18 cellular contexts compared by ENCODE assay signal in genomic region chr11:35676611-35676965, GRCh38. TPM values are rescaled to one million over a fixed set of nuclear protein-coding genes. Genes with fewer than 3 reads are reported as not detected.
A peak's percentile ranks its signal among the peaks of the same experiment; 100 is the strongest.
DNase-seq lines count a peak whose midpoint lies in the region; ATAC-seq, FAIRE-seq and TF ChIP-seq lines count a peak whose summit lies in the region.
"Had no signal": no experiment of that assay in that cellular context is flagged by ENCODE, and none has a peak within 500 bp of the region (broad histone marks: within the 10 kb centered on the region; RNA-seq: fewer than 3 reads in every experiment).

No MANE protein-coding gene starts in this region.

- H3K79me2 ChIP-seq in GM12878 (ENCODE audit: control insufficient read depth, insufficient read depth, low read length) = peaks cover 72% of the 10 kb centered on the region

- TF ChIP-seq POLR2A in GM12878 (IDR thresholded peaks at IDR 0.05; ENCODE audit: low read depth, low read length) = no peak
- TF ChIP-seq POLR2A in gastrocnemius medialis (IDR thresholded peaks at IDR 0.05) = no peak

- intact Hi-C loops in GM12878 (cut with micrococcal nuclease; ENCODE audit: unreplicated experiment) (no loop called here), gastrocnemius medialis (cut with DNase I; ENCODE audit: low total_unique reads) (loop anchor here (2.0 kb wide), 1 partner anchor 14 kb away; the partner anchor contains the start of gene TRIM44)

- H3K4me2 ChIP-seq in GM12878 (ENCODE audit: control insufficient read depth, insufficient read depth) = peak overlapping the region; percentile 54; the same call in 1 of the 2 replicates

- in situ Hi-C loops in GM12878 (cut with MboI) (no loop called here), gastrocnemius medialis (cut with MboI; ENCODE audit: low sequenced_read_pairs in 4 of 4) (no loop called here)

- H3K27me3 ChIP-seq in GM12878 (replicated peaks in 1 of 2; ENCODE audit: control insufficient read depth in 2 of 2, insufficient read depth in 2 of 2, low read length in 1 of 2) (no peaks in the 10 kb centered on the region), gastrocnemius medialis (no peaks in the 10 kb centered on the region)
- H3K27me3 ChIP-seq: BE2C had no signal

- peaks cover 18% of the 10 kb centered on the region for H3K4me1 ChIP-seq in GM12878 (ENCODE audit: control insufficient read depth, insufficient read depth, low read length)
- peaks cover 67 to 75% of the 10 kb centered on the region in 2 donors for H3K4me1 ChIP-seq in gastrocnemius medialis
- H3K4me1 ChIP-seq: BE2C had no signal

- H4K20me1 ChIP-seq in GM12878 (ENCODE audit: control insufficient read depth, insufficient read depth) = no peaks in the 10 kb centered on the region

- no peak overlapping the region for H3K4me3 ChIP-seq in GM12878
- H3K4me3 ChIP-seq in gastrocnemius medialis = peak overlapping the region in 1 of 4 donors; percentile 11

- RAD21 ChIA-PET in GM12878 (lab: Charles Lee; ENCODE audit: unreplicated experiment) = no interaction called here

- BruUV-seq in GM12878 (replicated peaks; lab: Mats Ljungman, UMichigan) = no TSS peak

- CTCF ChIA-PET in GM12878 (lab: Yijun Ruan, JAX) = interaction anchor here (0.9 to 1.8 kb wide), 3 partner anchors 9 to 146 kb away, joined by 3 to 8 read pairs (median 5); no protein-coding TSS in a partner anchor

- TF ChIP-seq CTCF in GM12878 (IDR thresholded peaks at IDR 0.05 in 2 of 3, conservative IDR thresholded peaks at IDR 0.05 in 1 of 3; ENCODE audit: control insufficient read depth in 2 of 3, extremely low read depth in 1 of 3, insufficient read depth in 1 of 3, low read depth in 3 of 3, low read length in 3 of 3) (no peak), gastrocnemius medialis (IDR thresholded peaks at IDR 0.05 in 4 of 5, conservative IDR thresholded peaks at IDR 0.05 in 1 of 5) (no peak)

- peak; percentile 24 for ATAC-seq in GM21390 (IDR thresholded peaks at IDR 0.05; ENCODE audit: unreplicated experiment)
- ATAC-seq in GM12878 = peak; percentile 20
- ATAC-seq in gastrocnemius medialis = no peak
- ATAC-seq: HCT116 had no signal

- H3K9me3 ChIP-seq in GM12878 (replicated peaks; ENCODE audit: control insufficient read depth, insufficient read depth, low read length) (no peaks in the 10 kb centered on the region), gastrocnemius medialis (no peaks in the 10 kb centered on the region)
- H3K9me3 ChIP-seq: BE2C had no signal

- H3K27ac ChIP-seq in GM12878 (ENCODE audit: control insufficient read depth, insufficient read depth) (no peak overlapping the region), gastrocnemius medialis (peak overlapping the region; percentile 56 to 81 (median 66))

- FAIRE-seq in GM12878 (lab: Jason Lieb, UNC) = no peak
- FAIRE-seq: bronchial epithelial cell had no signal

- POLR2A ChIA-PET in GM12878 (lab: Charles Lee) = no interaction called here

- TF ChIP-seq RAD21 in GM12878 (IDR thresholded peaks at IDR 0.05; ENCODE audit: insufficient read depth, low read depth, low read length) = no peak

- H3K36me3 ChIP-seq in GM12878 (ENCODE audit: control insufficient read depth in 2 of 2, insufficient read depth in 2 of 2, low read length in 1 of 2) = peaks cover 0 to 3% of the 10 kb centered on the region in 2 experiments; a peak in 1 of 4 replicates
- H3K36me3 ChIP-seq in gastrocnemius medialis = no peaks in the 10 kb centered on the region
- H3K36me3 ChIP-seq: BE2C had no signal

- no peak overlapping the region for H3K9ac ChIP-seq in GM12878 (ENCODE audit: control insufficient read depth, insufficient read depth, low read length)

- no peak for TF ChIP-seq EP300 in GM12878 (IDR thresholded peaks at IDR 0.05; ENCODE audit: borderline replicate concordance in 1 of 2, control insufficient read depth in 1 of 2, low read depth in 2 of 2, low read length in 2 of 2)

- H2AFZ ChIP-seq in GM12878 (ENCODE audit: control insufficient read depth, low read depth, low read length) = no peak overlapping the region

- SMC1A ChIA-PET in GM12878 (lab: Charles Lee; ENCODE audit: uncharacterized antibody, unreplicated experiment) = interaction anchor here (0.7 kb wide), 1 partner anchor 45 kb away, joined by 3 read pairs; no protein-coding TSS in a partner anchor

- DNase-seq in NCI-H1694 treated with DMSO at 0.1 percent for 48 hours (lab: John Stamatoyannopoulos, UW) = peak; percentile 25
- DNase-seq in NCI-H1694 (lab: John Stamatoyannopoulos, UW) = no peak
- DNase-seq in GM12878 (ENCODE audit: low read depth, low spot score) = no peak
- no peak for DNase-seq in gastrocnemius medialis
- no peak for DNase-seq in H4 (ENCODE audit: low spot score)
- no peak for DNase-seq in HK-2 (ENCODE audit: unreplicated experiment)
- no peak for DNase-seq in AG20443 (ENCODE audit: low spot score)
- DNase-seq: 8988T; activated CD4-positive, CD25-positive, alpha-beta regulatory T cell treated with anti-CD3 and anti-CD28 coated beads, Interleukin-2, amount 50 U/mL, for 72 hours; BE2C; midbrain; NCI-H187 treated with DMSO at 0.1 percent for 48 hours; NK-92 treated with Interleukin-12 subunit alpha and Interleukin-12 subunit beta, amount 100 ng/mL, for 24 hours; RPMI8226; stimulated activated naive CD4-positive, alpha-beta T cell treated with Interleukin-2 at 50 U/mL for 16 hours had no signal

- 93% methylated on average over 1 of the region's 1 CpG for WGBS in GM12878 (ENCODE audit: insufficient coverage, insufficient replicate concordance, low lambda C conversion rate, missing lambda C conversion rate)

TF ChIP-seq in GM12878, 131 proteins besides CTCF, POLR2A, EP300 and RAD21 (continues in another document):
- no peak for TF ChIP-seq PAX5 (IDR thresholded peaks at IDR 0.05; ENCODE audit: borderline replicate concordance, low read depth, low read length)
- TF ChIP-seq PAX8 (IDR thresholded peaks at IDR 0.05) = no peak
- TF ChIP-seq IRF5 (IDR thresholded peaks at IDR 0.05; ENCODE audit: borderline replicate concordance) = no peak
- TF ChIP-seq CBFB (IDR thresholded peaks at IDR 0.05; ENCODE audit: low read depth) = no peak
- no peak for TF ChIP-seq BACH1 (IDR thresholded peaks at IDR 0.05; ENCODE audit: borderline replicate concordance)
- no peak for TF ChIP-seq USF1 (IDR thresholded peaks at IDR 0.05; ENCODE audit: borderline replicate concordance, extremely low read length, insufficient read depth, low read depth, low read length)

RNA-seq across cellular contexts. Expression of gene TRIM44, which starts 14.0 kb away (rescaled TPM):
- total RNA-seq in GM12878 (2013; cell fraction: nucleolus; rRNA removed) = 41.8 and 42.1 TPM in 2 replicates
- 17.8 and 18.6 TPM in 2 replicates for total RNA-seq in GM12878 (2014; rRNA removed)
- 17.4 and 17.5 TPM in 2 replicates for total RNA-seq in GM12878 (2014; rRNA removed; fragmentation: Illumina TruSeq; extraction: Trizol)
- total RNA-seq in GM12878 (2021) = 51.2 and 54.5 TPM in 2 replicates
- 10.2 TPM for polyA plus RNA-seq in GM12878 (2011; ENCODE audit: low read depth)
- 86.4 and 93.0 TPM in 2 replicates for polyA plus RNA-seq in GM12878 (2011; rRNA removed)
- 55.2 and 67.9 TPM in 2 replicates for polyA plus RNA-seq in GM12878 (2011; cell fraction: cytosol; rRNA removed)
- polyA plus RNA-seq in GM12878 (2011; cell fraction: nucleus; rRNA removed) = 112 and 116 TPM in 2 replicates
- 16.1 and 27.8 TPM in 2 replicates for polyA plus RNA-seq in GM12878 (2012)
- polyA plus RNA-seq in GM12878 (2014; fragmentation: Illumina TruSeq; extraction: Trizol) = 53.0 and 61.9 TPM in 2 replicates
- polyA plus RNA-seq in GM12878 (2014; fragmentation: Nextera tagmentation; extraction: Ambion mirVana) = 1 to 10 TPM; 6.7 to 8.9 TPM
- 25.8 and 27.1 TPM in 2 replicates for polyA plus RNA-seq in GM12878 (2014; rRNA removed)
- polyA plus RNA-seq in GM12878 (2016; fragmentation: Nextera tagmentation; extraction: Ambion mirVana) = 10 to 100 TPM; 29.4 to 40.1 TPM
- polyA minus RNA-seq in GM12878 (2011; rRNA and poly(A)+ RNA removed) = 82.1 and 117 TPM in 2 replicates
- polyA minus RNA-seq in GM12878 (2011; cell fraction: cytosol; rRNA and poly(A)+ RNA removed) = 22.2 and 23.4 TPM in 2 replicates
- 10.6 and 15.8 TPM in 2 replicates for polyA minus RNA-seq in GM12878 (2011; cell fraction: nucleus; rRNA and poly(A)+ RNA removed)
- 10 to 100 TPM; 25.5 to 30.5 (median 26.2) TPM for total RNA-seq in gastrocnemius medialis
- 31.7 and 60.7 TPM in 2 replicates for total RNA-seq in H4 (2014; rRNA removed; shearing (Covaris generic))

RNA-seq across cellular contexts. Expression of gene FJX1, which starts 58.3 kb away (rescaled TPM):
- 5.3 and 6.6 TPM in 2 replicates for total RNA-seq in GM12878 (2013; cell fraction: nucleolus; rRNA removed)
- 19.3 and 23.4 TPM in 2 replicates for total RNA-seq in GM12878 (2014; rRNA removed)
- total RNA-seq in GM12878 (2014; rRNA removed; fragmentation: Illumina TruSeq; extraction: Trizol) = 8.9 and 11.1 TPM in 2 replicates
- total RNA-seq in GM12878 (2021) = 25.9 and 26.1 TPM in 2 replicates
- polyA plus RNA-seq in GM12878 (2011; ENCODE audit: low read depth) = 0.56 TPM
- polyA plus RNA-seq in GM12878 (2011; rRNA removed) = 1.4 and 1.7 TPM in 2 replicates
- polyA plus RNA-seq in GM12878 (2011; cell fraction: cytosol; rRNA removed) = 2.1 and 3.4 TPM in 2 replicates
- polyA plus RNA-seq in GM12878 (2011; cell fraction: nucleus; rRNA removed) = 4.1 and 5.3 TPM in 2 replicates
- 2.5 and 3.5 TPM in 2 replicates for polyA plus RNA-seq in GM12878 (2012)
- polyA plus RNA-seq in GM12878 (2014; fragmentation: Illumina TruSeq; extraction: Trizol) = 5.3 and 8.7 TPM in 2 replicates
- polyA plus RNA-seq in GM12878 (2014; fragmentation: Nextera tagmentation; extraction: Ambion mirVana) = 10 to 100 TPM in 1 of 2 experiments, 1 to 10 TPM in 1; 4.2 to 10.6 TPM
- polyA plus RNA-seq in GM12878 (2014; rRNA removed) = 14.9 and 16.7 TPM in 2 replicates
- 1 to 10 TPM; 3.9 to 9.3 TPM for polyA plus RNA-seq in GM12878 (2016; fragmentation: Nextera tagmentation; extraction: Ambion mirVana)
- polyA minus RNA-seq in GM12878 (2011; rRNA and poly(A)+ RNA removed) = 1.1 and 1.2 TPM in 2 replicates
- 1.4 and 1.6 TPM in 2 replicates for polyA minus RNA-seq in GM12878 (2011; cell fraction: cytosol; rRNA and poly(A)+ RNA removed)
- polyA minus RNA-seq in GM12878 (2011; cell fraction: nucleus; rRNA and poly(A)+ RNA removed) = 2.5 and 5.0 TPM in 2 replicates
- total RNA-seq in gastrocnemius medialis = 10 to 100 TPM in 1 of 4 donors, 1 to 10 TPM in 3; 1.5 to 10.8 (median 2.0) TPM
- total RNA-seq in H4 (2014; rRNA removed; shearing (Covaris generic)) = 11.3 and 14.5 TPM in 2 replicates

Comparison
In these comparisons a context has a peak if more than half of its experiments do, and no peak if none do; other contexts are left out.
1. ATAC-seq: peak in GM21390 (single experiment) and GM12878 (single experiment); none in gastrocnemius medialis (0 of 2).